ENCODE assay signal across 8 cellular contexts in the genomic region with DNA sequence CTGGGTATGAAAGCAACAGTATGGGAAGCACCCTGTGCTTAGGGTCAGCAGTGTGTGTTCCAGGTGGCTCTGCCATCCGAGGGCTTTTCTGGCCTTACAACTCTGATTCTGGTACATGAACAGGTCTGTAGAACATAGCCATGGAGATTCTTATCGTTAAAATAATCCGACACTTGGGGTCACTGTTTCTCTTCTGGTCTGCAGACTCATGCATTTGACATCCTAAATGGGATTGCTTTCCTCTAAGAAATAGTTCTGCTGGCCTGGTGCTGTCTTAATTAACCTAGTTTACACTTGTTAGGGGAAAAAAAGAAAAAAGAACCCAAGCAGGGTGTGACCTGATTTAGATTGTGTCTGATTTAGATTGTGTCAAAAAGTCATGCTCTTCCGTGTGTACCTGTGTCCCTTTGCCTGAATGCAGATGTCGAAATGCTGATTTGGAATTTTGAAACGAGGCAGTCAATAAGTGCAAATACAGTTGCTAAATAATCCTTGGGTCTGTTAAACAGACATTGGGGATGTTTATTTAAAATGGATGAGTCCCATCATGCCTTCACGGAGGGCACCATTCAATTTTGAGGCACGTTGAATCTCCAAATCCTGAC. TPM values are rescaled to one million over a fixed set of nuclear protein-coding genes. Genes with fewer than 3 reads are reported as not detected.
A peak's percentile ranks its signal among the peaks of the same experiment; 100 is the strongest.
DNase-seq lines count a peak whose midpoint lies in the region; ATAC-seq and TF ChIP-seq lines count a peak whose summit lies in the region.

No MANE protein-coding gene starts in this region.

- TF ChIP-seq CTCF in osteocyte (IDR thresholded peaks at IDR 0.05), result peak; percentile 72

- H3K27ac Mint-ChIP-seq in osteocyte (ENCODE audit: unreplicated experiment), result no peak overlapping the region
- H3K27ac Mint-ChIP-seq in activated T-helper 2 cell treated with anti-CD3 and anti-CD28 coated beads, Interferon-gamma antibody, Interleukin-2, Interleukin-4, amounts not matched to agents 10 μg/mL and 5 μg/mL and 100 μg/mL, durations not matched to agents 14 hours and 24 hours and 36 hours, result no peak overlapping the region

- no peak for ATAC-seq in HG03025 (IDR thresholded peaks at IDR 0.05; ENCODE audit: low FRiP score, unreplicated experiment)

- intact Hi-C loops in activated T-helper 2 cell treated with anti-CD3 and anti-CD28 coated beads, Interferon-gamma antibody, Interleukin-2, Interleukin-4, amounts not matched to agents 10 μg/mL and 5 μg/mL and 100 μg/mL, durations not matched to agents 14 hours and 24 hours and 36 hours (cut with micrococcal nuclease), result loop anchor here (1.0 kb wide), 1 partner anchor 524 kb away; no protein-coding TSS in a partner anchor

- H3K4me1 Mint-ChIP-seq in osteocyte (ENCODE audit: unreplicated experiment), result peaks cover 34% of the 10 kb centered on the region
- H3K4me1 Mint-ChIP-seq in activated T-helper 2 cell treated with anti-CD3 and anti-CD28 coated beads, Interferon-gamma antibody, Interleukin-2, Interleukin-4, amounts not matched to agents 10 μg/mL and 5 μg/mL and 100 μg/mL, durations not matched to agents 14 hours and 24 hours and 36 hours (ENCODE audit: low read depth), result peaks cover 15% of the 10 kb centered on the region

- H3K9me3 Mint-ChIP-seq in osteocyte (ENCODE audit: unreplicated experiment), result no peaks in the 10 kb centered on the region
- H3K9me3 Mint-ChIP-seq in activated T-helper 2 cell treated with anti-CD3 and anti-CD28 coated beads, Interferon-gamma antibody, Interleukin-2, Interleukin-4, amounts not matched to agents 10 μg/mL and 5 μg/mL and 100 μg/mL, durations not matched to agents 14 hours and 24 hours and 36 hours, result no peaks in the 10 kb centered on the region

- H3K4me3 Mint-ChIP-seq in osteocyte (ENCODE audit: unreplicated experiment), result no peak overlapping the region
- no peak overlapping the region for H3K4me3 Mint-ChIP-seq in activated T-helper 2 cell treated with anti-CD3 and anti-CD28 coated beads, Interferon-gamma antibody, Interleukin-2, Interleukin-4, amounts not matched to agents 10 μg/mL and 5 μg/mL and 100 μg/mL, durations not matched to agents 14 hours and 24 hours and 36 hours (ENCODE audit: low read depth)

- no peaks in the 10 kb centered on the region for H3K36me3 Mint-ChIP-seq in osteocyte (ENCODE audit: unreplicated experiment)
- H3K36me3 Mint-ChIP-seq in activated T-helper 2 cell treated with anti-CD3 and anti-CD28 coated beads, Interferon-gamma antibody, Interleukin-2, Interleukin-4, amounts not matched to agents 10 μg/mL and 5 μg/mL and 100 μg/mL, durations not matched to agents 14 hours and 24 hours and 36 hours (ENCODE audit: low read depth), result no peaks in the 10 kb centered on the region

- no peaks in the 10 kb centered on the region for H3K27me3 Mint-ChIP-seq in osteocyte (ENCODE audit: unreplicated experiment)
- H3K27me3 Mint-ChIP-seq in activated T-helper 2 cell treated with anti-CD3 and anti-CD28 coated beads, Interferon-gamma antibody, Interleukin-2, Interleukin-4, amounts not matched to agents 10 μg/mL and 5 μg/mL and 100 μg/mL, durations not matched to agents 14 hours and 24 hours and 36 hours (ENCODE audit: low read depth), result peaks cover 22% of the 10 kb centered on the region

- DNase-seq in NCI-H1417 (lab: John Stamatoyannopoulos, UW), result peak; percentile 33 to 75 (median 59)
- DNase-seq in NCI-H1417 treated with DMSO at 0.1 percent for 48 hours (lab: John Stamatoyannopoulos, UW), result no peak
- peak; percentile 44 for DNase-seq in HuH-7.5 (ENCODE audit: low spot score)
- DNase-seq in RPMI8226, result peak; percentile 38
- DNase-seq in fibroblast of gingiva (ENCODE audit: low read depth), result peak; percentile 57
- no peak for DNase-seq in osteocyte (ENCODE audit: extremely low spot score, unreplicated experiment)
- DNase-seq in activated T-helper 2 cell treated with anti-CD3 and anti-CD28 coated beads, Interferon-gamma antibody, Interleukin-2, Interleukin-4, amounts not matched to agents 10 μg/mL and 5 μg/mL and 100 μg/mL, durations not matched to agents 14 hours and 24 hours and 36 hours (ENCODE audit: low spot score), result no peak

RNA-seq across cellular contexts. Expression of a gene that starts 59.6 kb away (rescaled TPM):
- total RNA-seq in osteocyte, result not detected in 2 replicates
- not detected in 2 replicates for total RNA-seq in activated T-helper 2 cell treated with anti-CD3 and anti-CD28 coated beads, Interferon-gamma antibody, Interleukin-2, Interleukin-4, amounts not matched to agents 10 μg/mL and 5 μg/mL and 100 μg/mL, durations not matched to agents 14 hours and 24 hours and 36 hours

Comparison
In these comparisons a context has a peak if more than half of its experiments do, and no peak if none do; other contexts are left out.
1. DNase-seq: peak in NCI-H1417 (3 of 3), HuH-7.5 (single experiment), RPMI8226 (single experiment) and fibroblast of gingiva (single experiment); none in NCI-H1417 treated with DMSO at 0.1 percent for 48 hours (single experiment), osteocyte (single experiment) and activated T-helper 2 cell treated with anti-CD3 and anti-CD28 coated beads, Interferon-gamma antibody, Interleukin-2, Interleukin-4, amounts not matched to agents 10 μg/mL and 5 μg/mL and 100 μg/mL, durations not matched to agents 14 hours and 24 hours and 36 hours (single experiment).